8 cellular contexts compared by ENCODE assay signal in genomic region chr6:34223381-34223963, GRCh38. TPM values are rescaled to one million over a fixed set of nuclear protein-coding genes. Genes with fewer than 3 reads are reported as not detected.
DNase-seq lines count a peak whose midpoint lies in the region; ATAC-seq and TF ChIP-seq lines count a peak whose summit lies in the region.

No MANE protein-coding gene starts in this region.

- no peaks in the 10 kb centered on the region for H3K36me3 ChIP-seq in psoas muscle (ENCODE audit: insufficient read depth in 1 of 2, low read depth in 1 of 2)

- WGBS in psoas muscle, 3 donors: 15 to 18% (median 16%) methylated on average over 10 to 16 of the region's 16 CpGs

- no peaks in the 10 kb centered on the region for H3K27me3 ChIP-seq in psoas muscle (ENCODE audit: insufficient read depth in 3 of 3, low read length in 2 of 3)

- peaks cover 12% of the 10 kb centered on the region for H3K4me1 ChIP-seq in psoas muscle

- intact Hi-C loops in psoas muscle (cut with DNase I): loop anchor here in 1 of 2 donors (2.0 kb wide), 1 partner anchor 27 kb away; no protein-coding TSS in a partner anchor

- H3K4me3 ChIP-seq in fibroblast of pulmonary artery (replicated peaks; ENCODE audit: low read depth, low read length): peak overlapping the region; percentile 36
- H3K4me3 ChIP-seq in psoas muscle: peak overlapping the region; percentile 76

- H3K9me3 ChIP-seq in psoas muscle: no peaks in the 10 kb centered on the region

- DNase-seq in fibroblast of pulmonary artery (ENCODE audit: low read depth) (no peak), psoas muscle (peak in 1 of 2 donors; percentile 61), mesenteric fat pad (ENCODE audit: low spot score) (no peak)

- TF ChIP-seq CTCF in C4-2B (conservative IDR thresholded peaks at IDR 0.05) (no peak), fibroblast of pulmonary artery (IDR thresholded peaks at IDR 0.05; ENCODE audit: low read length, missing control alignments) (no peak), psoas muscle (IDR thresholded peaks at IDR 0.05) (no peak)

- ATAC-seq in GM21723 (IDR thresholded peaks at IDR 0.05; ENCODE audit: unreplicated experiment): peak; percentile 25
- peak; percentile 69 for ATAC-seq in SK-N-SH treated with all-trans-retinoic acid at 6 μM for 48 hours
- peak; percentile 19 to 45 (median 34) for ATAC-seq in psoas muscle
- ATAC-seq in HG02763 (IDR thresholded peaks at IDR 0.05; ENCODE audit: unreplicated experiment): no peak
- no peak for ATAC-seq in HG03432 (IDR thresholded peaks at IDR 0.05; ENCODE audit: unreplicated experiment)

- H3K27ac ChIP-seq in C4-2B: peak overlapping the region; percentile 100
- H3K27ac ChIP-seq in psoas muscle: peak overlapping the region; percentile 96

TF ChIP-seq in SK-N-SH treated with all-trans-retinoic acid at 6 μM for 48 hours, 23 proteins besides CTCF, POLR2A, EP300 and RAD21:
- no peak for TF ChIP-seq TCF4 (CRISPR knock-in tag; IDR thresholded peaks at IDR 0.05; ENCODE audit: borderline replicate concordance)
- TF ChIP-seq, protein P1, sequence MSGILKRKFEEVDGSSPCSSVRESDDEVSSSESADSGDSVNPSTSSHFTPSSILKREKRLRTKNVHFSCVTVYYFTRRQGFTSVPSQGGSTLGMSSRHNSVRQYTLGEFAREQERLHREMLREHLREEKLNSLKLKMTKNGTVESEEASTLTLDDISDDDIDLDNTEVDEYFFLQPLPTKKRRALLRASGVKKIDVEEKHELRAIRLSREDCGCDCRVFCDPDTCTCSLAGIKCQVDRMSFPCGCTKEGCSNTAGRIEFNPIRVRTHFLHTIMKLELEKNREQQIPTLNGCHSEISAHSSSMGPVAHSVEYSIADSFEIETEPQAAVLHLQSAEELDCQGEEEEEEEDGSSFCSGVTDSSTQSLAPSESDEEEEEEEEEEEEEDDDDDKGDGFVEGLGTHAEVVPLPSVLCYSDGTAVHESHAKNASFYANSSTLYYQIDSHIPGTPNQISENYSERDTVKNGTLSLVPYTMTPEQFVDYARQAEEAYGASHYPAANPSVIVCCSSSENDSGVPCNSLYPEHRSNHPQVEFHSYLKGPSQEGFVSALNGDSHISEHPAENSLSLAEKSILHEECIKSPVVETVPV (CRISPR knock-in tag; IDR thresholded peaks at IDR 0.05): no peak
- no peak for TF ChIP-seq TSHZ2 (CRISPR knock-in tag; IDR thresholded peaks at IDR 0.05)
- TF ChIP-seq BACH2 (CRISPR knock-in tag; IDR thresholded peaks at IDR 0.05; ENCODE audit: borderline replicate concordance): no peak
- TF ChIP-seq ZNF8 (CRISPR knock-in tag; IDR thresholded peaks at IDR 0.05): no peak
- TF ChIP-seq SNAI2 (CRISPR knock-in tag; IDR thresholded peaks at IDR 0.05): no peak
- no peak for TF ChIP-seq ZFP3 (CRISPR knock-in tag; IDR thresholded peaks at IDR 0.05)
- TF ChIP-seq ZNF70 (CRISPR knock-in tag; IDR thresholded peaks at IDR 0.05): no peak
- TF ChIP-seq PPARA (CRISPR knock-in tag; IDR thresholded peaks at IDR 0.05; ENCODE audit: borderline replicate concordance): no peak
- TF ChIP-seq ZFP30 (CRISPR knock-in tag; IDR thresholded peaks at IDR 0.05): no peak
- no peak for TF ChIP-seq ESRRG (CRISPR knock-in tag; IDR thresholded peaks at IDR 0.05)
- TF ChIP-seq GLIS3 (CRISPR knock-in tag; IDR thresholded peaks at IDR 0.05): no peak
- no peak for TF ChIP-seq ZNF565 (CRISPR knock-in tag; conservative IDR thresholded peaks at IDR 0.05; ENCODE audit: low read depth)
- TF ChIP-seq ARNTL (CRISPR knock-in tag; IDR thresholded peaks at IDR 0.05; ENCODE audit: borderline replicate concordance, low read depth): no peak
- TF ChIP-seq CREB5 (CRISPR knock-in tag; IDR thresholded peaks at IDR 0.05; ENCODE audit: low read depth): no peak
- no peak for TF ChIP-seq RARB (CRISPR knock-in tag; IDR thresholded peaks at IDR 0.05)
- no peak for TF ChIP-seq ZC3H10 (CRISPR knock-in tag; IDR thresholded peaks at IDR 0.05)
- TF ChIP-seq, protein P2, sequence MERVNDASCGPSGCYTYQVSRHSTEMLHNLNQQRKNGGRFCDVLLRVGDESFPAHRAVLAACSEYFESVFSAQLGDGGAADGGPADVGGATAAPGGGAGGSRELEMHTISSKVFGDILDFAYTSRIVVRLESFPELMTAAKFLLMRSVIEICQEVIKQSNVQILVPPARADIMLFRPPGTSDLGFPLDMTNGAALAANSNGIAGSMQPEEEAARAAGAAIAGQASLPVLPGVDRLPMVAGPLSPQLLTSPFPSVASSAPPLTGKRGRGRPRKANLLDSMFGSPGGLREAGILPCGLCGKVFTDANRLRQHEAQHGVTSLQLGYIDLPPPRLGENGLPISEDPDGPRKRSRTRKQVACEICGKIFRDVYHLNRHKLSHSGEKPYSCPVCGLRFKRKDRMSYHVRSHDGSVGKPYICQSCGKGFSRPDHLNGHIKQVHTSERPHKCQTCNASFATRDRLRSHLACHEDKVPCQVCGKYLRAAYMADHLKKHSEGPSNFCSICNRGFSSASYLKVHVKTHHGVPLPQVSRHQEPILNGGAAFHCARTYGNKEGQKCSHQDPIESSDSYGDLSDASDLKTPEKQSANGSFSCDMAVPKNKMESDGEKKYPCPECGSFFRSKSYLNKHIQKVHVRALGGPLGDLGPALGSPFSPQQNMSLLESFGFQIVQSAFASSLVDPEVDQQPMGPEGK (CRISPR knock-in tag; IDR thresholded peaks at IDR 0.05; ENCODE audit: borderline replicate concordance): no peak

RNA-seq across cellular contexts. Expression of gene HMGA1, which starts 13.2 kb away (rescaled TPM):
- total RNA-seq in psoas muscle: 100 to 1,000 TPM in 3 of 4 donors, 10 to 100 TPM in 1; 83.5 to 151 (median 128) TPM
- polyA plus RNA-seq in psoas muscle: 100 to 1,000 TPM; 111 to 389 (median 205) TPM
- 32.3 TPM for total RNA-seq in mesenteric fat pad

RNA-seq across cellular contexts. Expression of gene SMIM29, which starts 25.3 kb away (rescaled TPM):
- total RNA-seq in psoas muscle (10 to 100 TPM; 14.4 to 59.4 (median 31.5) TPM), mesenteric fat pad (16.3 TPM)
- 100 to 1,000 TPM in 1 of 3 donors, 10 to 100 TPM in 2; 24.6 to 100 (median 44.1) TPM for polyA plus RNA-seq in psoas muscle

Comparison
In these comparisons a context has a peak if more than half of its experiments do, and no peak if none do; other contexts are left out.
1. ATAC-seq: peak in GM21723 (single experiment), SK-N-SH treated with all-trans-retinoic acid at 6 μM for 48 hours (single experiment) and psoas muscle (4 of 4); none in HG02763 (single experiment) and HG03432 (single experiment).